ENCODE assay signal across 12 cellular contexts in genomic region chr16:8634991-8635736, GRCh38.
DNase-seq lines count a peak whose midpoint lies in the region; ATAC-seq and TF ChIP-seq lines count a peak whose summit lies in the region.
"Had no signal": no experiment of that assay in that cellular context is flagged by ENCODE, and none has a peak within 500 bp of the region (broad histone marks: within the 10 kb centered on the region; RNA-seq: fewer than 3 reads in every experiment).

No MANE protein-coding gene starts in this region.

- peak; percentile 10 for DNase-seq in DMS 273 (lab: John Stamatoyannopoulos, UW; ENCODE audit: unreplicated experiment)
- DNase-seq in DMS 273 treated with DMSO at 0.1 percent for 48 hours (lab: John Stamatoyannopoulos, UW) = no peak
- peak; percentile 50 for DNase-seq in epithelial cell of esophagus (ENCODE audit: low read depth)
- DNase-seq in retinal pigment epithelial cell (ENCODE audit: low read depth) = no peak
- DNase-seq in stimulated activated CD4-positive, alpha-beta T cell treated with anti-CD3 and anti-CD28 coated beads, Interleukin-2, amount 100 ng/mL, for 24 hours = no peak
- DNase-seq: aorta, immature natural killer cell, NCI-H1417 had no signal

- no peak overlapping the region for H3K9ac ChIP-seq in OCI-LY3 (ENCODE audit: low read length)

- no peak for ATAC-seq in GM21526 (IDR thresholded peaks at IDR 0.05; ENCODE audit: low FRiP score, unreplicated experiment)
- ATAC-seq in GM21737 (IDR thresholded peaks at IDR 0.05; ENCODE audit: unreplicated experiment) = no peak

- H2AFZ ChIP-seq in OCI-LY3 (ENCODE audit: low read depth, low read length) = no peak overlapping the region

- H3K4me3 ChIP-seq in OCI-LY3 (ENCODE audit: low read length) (no peak overlapping the region), epithelial cell of esophagus (ENCODE audit: low read length) (no peak overlapping the region), retinal pigment epithelial cell (ENCODE audit: low read length) (no peak overlapping the region)
- H3K4me3 ChIP-seq: thoracic aorta had no signal

- no peak overlapping the region for H3K27ac ChIP-seq in OCI-LY3 (ENCODE audit: low read length)
- H3K27ac ChIP-seq: thoracic aorta had no signal

- no peaks in the 10 kb centered on the region for H3K79me2 ChIP-seq in OCI-LY3 (ENCODE audit: low read length)

- H3K4me2 ChIP-seq in OCI-LY3 (ENCODE audit: low read length) = no peak overlapping the region

- TF ChIP-seq CTCF in OCI-LY3 (IDR thresholded peaks at IDR 0.05; ENCODE audit: low read depth, low read length) = peak; percentile 55
- peak; percentile 85 for TF ChIP-seq CTCF in epithelial cell of esophagus (IDR thresholded peaks at IDR 0.05; ENCODE audit: insufficient read depth, low read depth, low read length, missing control alignments)
- TF ChIP-seq CTCF in retinal pigment epithelial cell (conservative IDR thresholded peaks at IDR 0.05; ENCODE audit: low read depth, low read length) = peak; percentile 86

- no peaks in the 10 kb centered on the region for H3K27me3 ChIP-seq in OCI-LY3 (ENCODE audit: low read depth, low read length)

- H3K9me3 ChIP-seq in OCI-LY3 (ENCODE audit: insufficient read depth, low read length) = no peaks in the 10 kb centered on the region
- H3K9me3 ChIP-seq: thoracic aorta had no signal

- H3K4me1 ChIP-seq in OCI-LY3 (ENCODE audit: low read length) = no peaks in the 10 kb centered on the region

- peaks cover 41% of the 10 kb centered on the region for H3K36me3 ChIP-seq in OCI-LY3 (replicated peaks; ENCODE audit: low read depth, low read length)

- H4K20me1 ChIP-seq in OCI-LY3 (ENCODE audit: insufficient read depth, low read length) = no peaks in the 10 kb centered on the region

Comparison
In these comparisons a context has a peak if more than half of its experiments do, and no peak if none do; other contexts are left out.
1. DNase-seq: peak in DMS 273 (single experiment) and epithelial cell of esophagus (single experiment); none in DMS 273 treated with DMSO at 0.1 percent for 48 hours (single experiment), retinal pigment epithelial cell (single experiment) and stimulated activated CD4-positive, alpha-beta T cell treated with anti-CD3 and anti-CD28 coated beads, Interleukin-2, amount 100 ng/mL, for 24 hours (0 of 2).
2. Peak in every context shown above with its lines, with median percentiles within 50 percentile points of each other: CTCF ChIP-seq.